Comparison of ENCODE assay signal across 8 cellular contexts in the genomic region with DNA sequence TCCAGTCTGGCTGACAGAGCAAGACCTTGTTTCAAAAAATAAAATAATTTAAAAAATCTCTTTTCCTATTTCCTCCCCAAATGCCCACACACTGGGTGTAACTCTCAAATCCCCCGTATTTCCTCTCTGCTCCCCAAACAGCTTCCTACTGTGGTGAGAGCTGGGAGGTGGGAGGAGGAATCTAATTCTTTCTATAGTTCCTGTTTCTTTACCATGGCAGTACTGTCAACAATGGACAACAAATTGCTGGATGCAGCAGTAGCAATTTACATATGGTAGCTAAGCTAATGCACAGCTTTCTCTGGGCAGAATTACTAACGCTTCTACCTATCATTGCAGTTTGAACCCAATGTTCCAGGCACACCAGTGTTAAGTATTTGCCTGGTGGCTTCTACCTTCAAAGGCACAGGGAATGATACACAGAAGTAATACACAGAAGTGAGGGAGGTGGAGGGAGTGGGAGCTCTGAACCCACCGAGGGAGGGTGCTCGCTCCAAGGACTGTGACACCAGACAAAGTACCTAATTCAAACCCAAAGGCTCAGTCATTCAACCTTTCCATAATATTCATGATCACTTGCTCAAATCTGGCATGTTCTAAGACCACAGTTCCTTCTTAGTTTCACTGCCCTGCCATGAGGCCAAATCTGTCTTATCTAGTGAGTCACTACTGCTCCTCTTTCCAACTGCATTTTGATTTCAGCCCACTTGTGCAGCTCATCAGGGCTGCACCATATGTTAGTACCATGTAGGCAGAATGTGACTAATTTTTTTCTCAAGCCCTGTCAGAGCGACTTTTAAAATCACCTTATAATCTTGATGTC. TPM values are rescaled to one million over a fixed set of nuclear protein-coding genes. Genes with fewer than 3 reads are reported as not detected.
A peak's percentile ranks its signal among the peaks of the same experiment; 100 is the strongest.
DNase-seq lines count a peak whose midpoint lies in the region; ATAC-seq, FAIRE-seq and TF ChIP-seq lines count a peak whose summit lies in the region.

No MANE protein-coding gene starts in this region.

- FAIRE-seq in H54 (lab: Jason Lieb, UNC): peak; percentile 95

- peak overlapping the region in 7 of 8 donors; percentile 35 to 83 (median 71) for H3K4me3 Mint-ChIP-seq in CD4-positive, alpha-beta memory T cell

- peaks cover 0 to 12% of the 10 kb centered on the region in 2 donors for H3K36me3 Mint-ChIP-seq in CD4-positive, alpha-beta memory T cell

- ATAC-seq in lower lobe of right lung: peak; percentile 53 to 80
- ATAC-seq in HG03280 (IDR thresholded peaks at IDR 0.05; ENCODE audit: unreplicated experiment): no peak

- in situ Hi-C loops in astrocyte of the cerebellum (cut with HindIII; ENCODE audit: low sequenced_read_pairs): no loop called here

- peaks cover 0 to 1% (median 0%) of the 10 kb centered on the region in 8 donors for H3K9me3 Mint-ChIP-seq in CD4-positive, alpha-beta memory T cell

- no peaks in the 10 kb centered on the region for H3K27me3 Mint-ChIP-seq in CD4-positive, alpha-beta memory T cell

- no peaks in the 10 kb centered on the region for H3K27me3 ChIP-seq in CD4-positive, alpha-beta memory T cell (ENCODE audit: insufficient read depth, low read length)
- H3K27me3 ChIP-seq in lower lobe of right lung (ENCODE audit: low read depth): no peaks in the 10 kb centered on the region
- H3K27me3 ChIP-seq in tibial artery: no peaks in the 10 kb centered on the region
- H3K27me3 ChIP-seq in BE2C: no peaks in the 10 kb centered on the region

- CTCF ChIA-PET in CD4-positive, alpha-beta memory T cell (lab: Charles Lee; ENCODE audit: partially characterized antibody): interaction anchor here (0.6 kb wide), 2 partner anchors 61 to 159 kb away, joined by 3 to 4 read pairs; no protein-coding TSS in a partner anchor

- peaks cover 91% of the 10 kb centered on the region for H3K4me1 ChIP-seq in CD4-positive, alpha-beta memory T cell (ENCODE audit: insufficient read depth, low read length)
- peaks cover 86% of the 10 kb centered on the region for H3K4me1 ChIP-seq in lower lobe of right lung
- H3K4me1 ChIP-seq in tibial artery: peaks cover 0 to 100% (median 60%) of the 10 kb centered on the region in 4 donors
- no peaks in the 10 kb centered on the region for H3K4me1 ChIP-seq in BE2C

- TF ChIP-seq CTCF in astrocyte of the cerebellum (IDR thresholded peaks at IDR 0.05; ENCODE audit: low read depth, low read length, missing control alignments) (no peak), lower lobe of right lung (IDR thresholded peaks at IDR 0.05) (no peak), tibial artery (IDR thresholded peaks at IDR 0.05) (no peak), BE2C (IDR thresholded peaks at IDR 0.05; ENCODE audit: low read depth, low read length) (no peak)

- H3K27ac ChIP-seq in CD4-positive, alpha-beta memory T cell (ENCODE audit: low read depth, low read length): no peak overlapping the region
- H3K27ac ChIP-seq in lower lobe of right lung: peak overlapping the region; percentile 75
- peak overlapping the region; percentile 33 to 76 for H3K27ac ChIP-seq in tibial artery

- H3K4me1 Mint-ChIP-seq in CD4-positive, alpha-beta memory T cell: peaks cover 51 to 91% (median 71%) of the 10 kb centered on the region in 4 donors

- no peak overlapping the region for H3K4me3 ChIP-seq in CD4-positive, alpha-beta memory T cell (ENCODE audit: low read length in 2 of 2)
- no peak overlapping the region for H3K4me3 ChIP-seq in astrocyte of the cerebellum (ENCODE audit: low read depth, low read length)
- no peak overlapping the region for H3K4me3 ChIP-seq in lower lobe of right lung
- H3K4me3 ChIP-seq in tibial artery: no peak overlapping the region
- H3K4me3 ChIP-seq in BE2C (ENCODE audit: low read depth, low read length): no peak overlapping the region

- H3K36me3 ChIP-seq in CD4-positive, alpha-beta memory T cell (ENCODE audit: insufficient read depth, low read length): no peaks in the 10 kb centered on the region
- no peaks in the 10 kb centered on the region for H3K36me3 ChIP-seq in lower lobe of right lung
- H3K36me3 ChIP-seq in tibial artery: no peaks in the 10 kb centered on the region
- no peaks in the 10 kb centered on the region for H3K36me3 ChIP-seq in BE2C

- no peak for TF ChIP-seq POLR2A in H54 (IDR thresholded peaks at IDR 0.05; ENCODE audit: low read depth, low read length)

- intact Hi-C loops in CD4-positive, alpha-beta memory T cell (cut with micrococcal nuclease): no loop called here
- intact Hi-C loops in lower lobe of right lung (cut with DNase I): no loop called here
- intact Hi-C loops in tibial artery (cut with DNase I; ENCODE audit: low total_unique reads): no loop called here

- peak overlapping the region; percentile 44 to 96 (median 77) for H3K27ac Mint-ChIP-seq in CD4-positive, alpha-beta memory T cell

- POLR2A ChIA-PET in CD4-positive, alpha-beta memory T cell (lab: Charles Lee; ENCODE audit: partially characterized antibody): interaction anchor here (1.4 to 1.7 kb wide), 2 partner anchors 14 to 18 kb away, joined by 4 read pairs; no protein-coding TSS in a partner anchor

- no peaks in the 10 kb centered on the region for H3K9me3 ChIP-seq in CD4-positive, alpha-beta memory T cell (ENCODE audit: control insufficient read depth in 1 of 2, low read length in 2 of 2)
- H3K9me3 ChIP-seq in lower lobe of right lung (no peaks in the 10 kb centered on the region), tibial artery (no peaks in the 10 kb centered on the region), BE2C (no peaks in the 10 kb centered on the region)

- no peak for DNase-seq in CD4-positive, alpha-beta memory T cell
- DNase-seq in H54 (ENCODE audit: insufficient read length, low spot score) (peak; percentile 52), NOMO-1 treated with DMSO at 0.1 percent for 48 hours (lab: John Stamatoyannopoulos, UW; ENCODE audit: unreplicated experiment) (peak; percentile 70), astrocyte of the cerebellum (ENCODE audit: low read depth) (peak; percentile 47), lower lobe of right lung (no peak), tibial artery (no peak), BE2C (no peak)

RNA-seq across cellular contexts. Expression of a gene that starts 37.9 kb away (rescaled TPM):
- 100 to 1,000 TPM; 145 to 149 TPM for total RNA-seq in CD4-positive, alpha-beta memory T cell
- 10 to 100 TPM; 45.6 to 76.2 TPM for polyA plus RNA-seq in CD4-positive, alpha-beta memory T cell
- 105 TPM for total RNA-seq in lower lobe of right lung
- 25.5 TPM for polyA plus RNA-seq in BE2C (2012; ENCODE audit: insufficient read depth, insufficient read length, low read depth)

RNA-seq across cellular contexts. Expression of a gene that starts 50.4 kb away (rescaled TPM):
- 10 to 100 TPM; 21.5 to 21.9 TPM for total RNA-seq in CD4-positive, alpha-beta memory T cell
- 100 to 1,000 TPM in 1 of 2 donors, 10 to 100 TPM in 1; 68.3 to 109 TPM for polyA plus RNA-seq in CD4-positive, alpha-beta memory T cell
- 78.1 TPM for total RNA-seq in lower lobe of right lung
- 41.0 TPM for polyA plus RNA-seq in BE2C (2012; ENCODE audit: insufficient read depth, insufficient read length, low read depth)

Comparison
In these comparisons a context has a peak if more than half of its experiments do, and no peak if none do; other contexts are left out.
1. DNase-seq: peak in H54 (single experiment), NOMO-1 treated with DMSO at 0.1 percent for 48 hours (single experiment) and astrocyte of the cerebellum (single experiment); none in CD4-positive, alpha-beta memory T cell (0 of 5), lower lobe of right lung (single experiment), tibial artery (0 of 2) and BE2C (single experiment).